8 cellular contexts compared by ENCODE assay signal in genomic region chr15:26889298-26889898, GRCh38. TPM values are rescaled to one million over a fixed set of nuclear protein-coding genes. Genes with fewer than 3 reads are reported as not detected.
DNase-seq lines count a peak whose midpoint lies in the region; ATAC-seq and TF ChIP-seq lines count a peak whose summit lies in the region.

No MANE protein-coding gene starts in this region.

- H3K27ac ChIP-seq in tibial artery = no peak overlapping the region

- H3K9me3 ChIP-seq in tibial artery = no peaks in the 10 kb centered on the region

- TF ChIP-seq CTCF in natural killer cell (IDR thresholded peaks at IDR 0.05) (peak; percentile 61), tibial artery (IDR thresholded peaks at IDR 0.05) (peak; percentile 62)

- no peaks in the 10 kb centered on the region for H3K36me3 ChIP-seq in tibial artery

- peaks cover under 1 to 7% of the 10 kb centered on the region in 2 donors for H3K9me3 Mint-ChIP-seq in natural killer cell
- H3K9me3 Mint-ChIP-seq in natural killer cell treated with Interleukin-12 subunit alpha and Interleukin-12 subunit beta and Interleukin-15 and Interleukin-18, amount 100 ng/mL, for 72 hours = peaks cover 8% of the 10 kb centered on the region

- H3K36me3 Mint-ChIP-seq in natural killer cell = no peaks in the 10 kb centered on the region
- H3K36me3 Mint-ChIP-seq in natural killer cell treated with Interleukin-12 subunit alpha and Interleukin-12 subunit beta and Interleukin-15 and Interleukin-18, amount 100 ng/mL, for 72 hours = no peaks in the 10 kb centered on the region

- no peak overlapping the region for H3K4me3 ChIP-seq in tibial artery

- H3K4me1 ChIP-seq in tibial artery = peaks cover 0 to 19% (median 9%) of the 10 kb centered on the region in 4 donors

- no peak for DNase-seq in natural killer cell
- no peak for DNase-seq in natural killer cell treated with Interleukin-12 subunit alpha and Interleukin-12 subunit beta and Interleukin-15 and Interleukin-18, amount 100 ng/mL, for 72 hours (ENCODE audit: low spot score)
- peak; percentile 68 for DNase-seq in NCI-H1092 treated with DMSO at 0.1 percent for 48 hours (lab: John Stamatoyannopoulos, UW)
- DNase-seq in SW480 (ENCODE audit: low spot score) = peak; percentile 41
- DNase-seq in dedifferentiated amniotic fluid mesenchymal stem cell (ENCODE audit: extremely low spot score) = peak; percentile 46
- DNase-seq in middle frontal gyrus (ENCODE audit: extremely low spot score, low spot score) = peak; percentile 67
- DNase-seq in tibial artery = no peak
- DNase-seq in mesenteric fat pad (ENCODE audit: low spot score) = no peak

- no peak overlapping the region for H3K4me3 Mint-ChIP-seq in natural killer cell
- no peak overlapping the region for H3K4me3 Mint-ChIP-seq in natural killer cell treated with Interleukin-12 subunit alpha and Interleukin-12 subunit beta and Interleukin-15 and Interleukin-18, amount 100 ng/mL, for 72 hours

- ATAC-seq in natural killer cell = no peak
- no peak for ATAC-seq in natural killer cell treated with Interleukin-12 subunit alpha and Interleukin-12 subunit beta and Interleukin-15 and Interleukin-18, amount 100 ng/mL, for 72 hours

- peaks cover 0 to 30% of the 10 kb centered on the region in 2 donors for H3K27me3 ChIP-seq in tibial artery

- intact Hi-C loops in natural killer cell (cut with micrococcal nuclease) (no loop called here), tibial artery (cut with DNase I; ENCODE audit: low total_unique reads) (no loop called here)

- no peaks in the 10 kb centered on the region for H3K4me1 Mint-ChIP-seq in natural killer cell
- no peaks in the 10 kb centered on the region for H3K4me1 Mint-ChIP-seq in natural killer cell treated with Interleukin-12 subunit alpha and Interleukin-12 subunit beta and Interleukin-15 and Interleukin-18, amount 100 ng/mL, for 72 hours (ENCODE audit: low read depth in 2 of 2)

- no peak overlapping the region for H3K27ac Mint-ChIP-seq in natural killer cell
- H3K27ac Mint-ChIP-seq in natural killer cell treated with Interleukin-12 subunit alpha and Interleukin-12 subunit beta and Interleukin-15 and Interleukin-18, amount 100 ng/mL, for 72 hours = no peak overlapping the region

- H3K27me3 Mint-ChIP-seq in natural killer cell (ENCODE audit: low read depth in 2 of 2) = no peaks in the 10 kb centered on the region
- peaks cover 2 to 15% of the 10 kb centered on the region in 2 donors for H3K27me3 Mint-ChIP-seq in natural killer cell treated with Interleukin-12 subunit alpha and Interleukin-12 subunit beta and Interleukin-15 and Interleukin-18, amount 100 ng/mL, for 72 hours

RNA-seq across cellular contexts. Expression of gene GABRA5, which starts 22.5 kb away (rescaled TPM):
- not detected for total RNA-seq in natural killer cell
- total RNA-seq in natural killer cell treated with Interleukin-12 subunit alpha and Interleukin-12 subunit beta and Interleukin-15 and Interleukin-18, amount 100 ng/mL, for 72 hours = not detected
- total RNA-seq in mesenteric fat pad = not detected

Comparison
In these comparisons a context has a peak if more than half of its experiments do, and no peak if none do; other contexts are left out.
1. DNase-seq: peak in NCI-H1092 treated with DMSO at 0.1 percent for 48 hours (single experiment), SW480 (single experiment), dedifferentiated amniotic fluid mesenchymal stem cell (single experiment) and middle frontal gyrus (single experiment); none in natural killer cell (single experiment), natural killer cell treated with Interleukin-12 subunit alpha and Interleukin-12 subunit beta and Interleukin-15 and Interleukin-18, amount 100 ng/mL, for 72 hours (single experiment), tibial artery (0 of 2) and mesenteric fat pad (single experiment).